In genomic region chr6:12585497-12585958, GRCh38 we compare ENCODE assay signal across 15 cellular contexts.
A peak's percentile ranks its signal among the peaks of the same experiment; 100 is the strongest.
DNase-seq lines count a peak whose midpoint lies in the region; ATAC-seq and TF ChIP-seq lines count a peak whose summit lies in the region.
"Had no signal": no experiment of that assay in that cellular context is flagged by ENCODE, and none has a peak within 500 bp of the region (broad histone marks: within the 10 kb centered on the region; RNA-seq: fewer than 3 reads in every experiment).

No MANE protein-coding gene starts in this region.

- H3K36me3 ChIP-seq in muscle layer of colon (ENCODE audit: insufficient read depth, low read length) (no peaks in the 10 kb centered on the region), suprapubic skin (no peaks in the 10 kb centered on the region)
- H3K36me3 ChIP-seq: BLaER1 had no signal

- no peak for TF ChIP-seq EP300 in suprapubic skin (IDR thresholded peaks at IDR 0.05)

- H3K9ac ChIP-seq in muscle layer of colon (ENCODE audit: low read length), result no peak overlapping the region
- H3K9ac ChIP-seq: BLaER1 had no signal

- peaks cover 5% of the 10 kb centered on the region for H3K4me1 ChIP-seq in muscle layer of colon (ENCODE audit: insufficient read depth, low read length)
- H3K4me1 ChIP-seq in suprapubic skin, result peaks cover 4% of the 10 kb centered on the region

- peak; percentile 53 to 54 for ATAC-seq in left cardiac atrium
- no peak for ATAC-seq in GM18868 (IDR thresholded peaks at IDR 0.05; ENCODE audit: unreplicated experiment)

- H3K4me3 ChIP-seq in muscle layer of colon (ENCODE audit: low read depth in 1 of 2, low read length in 2 of 2), result peak overlapping the region in 1 of 2 donors; percentile 18
- no peak overlapping the region for H3K4me3 ChIP-seq in suprapubic skin
- H3K4me3 ChIP-seq: BLaER1 had no signal

- WGBS in suprapubic skin, result 73% methylated on average over 12 of the region's 12 CpGs

- TF ChIP-seq POLR2A in suprapubic skin (IDR thresholded peaks at IDR 0.05), result no peak

- no peak for TF ChIP-seq CTCF in suprapubic skin (IDR thresholded peaks at IDR 0.05)

- H3K27me3 ChIP-seq in muscle layer of colon (ENCODE audit: control insufficient read depth in 1 of 2, insufficient read depth in 2 of 2, low read length in 2 of 2) (no peaks in the 10 kb centered on the region), suprapubic skin (no peaks in the 10 kb centered on the region)
- H3K27me3 ChIP-seq: BLaER1 had no signal

- DNase-seq in astrocyte of the hippocampus (ENCODE audit: low read depth, low spot score) (peak; percentile 93), left cardiac atrium (peak; percentile 39), suprapubic skin (ENCODE audit: low spot score in 2 of 2) (no peak), NCI-H1694 treated with DMSO at 0.1 percent for 48 hours (lab: John Stamatoyannopoulos, UW) (no peak), NCI-H2227 treated with DMSO at 0.1 percent for 48 hours (lab: John Stamatoyannopoulos, UW) (no peak)
- no peak for DNase-seq in stimulated activated CD4-positive, alpha-beta T cell treated with anti-CD3 and anti-CD28 coated beads, Interleukin-4, amount 100 ng/mL, for 1 hour
- DNase-seq: amniotic stem cell; Karpas-422; NCI-H146; NCI-H510A treated with DMSO at 0.1 percent for 48 hours; stimulated activated naive CD4-positive, alpha-beta T cell treated with Interleukin-2 at 50 U/mL for 16 hours had no signal

- H3K27ac ChIP-seq in muscle layer of colon (ENCODE audit: low read depth, low read length) (peak overlapping the region; percentile 46), suprapubic skin (peak overlapping the region; percentile 3)
- H3K27ac ChIP-seq: BLaER1, HL-60 had no signal

- intact Hi-C loops in left cardiac atrium (cut with DNase I), result no loop called here

- H3K9me3 ChIP-seq in muscle layer of colon (ENCODE audit: low read length) (no peaks in the 10 kb centered on the region), suprapubic skin (no peaks in the 10 kb centered on the region)
- H3K9me3 ChIP-seq: BLaER1 had no signal

Comparison
In these comparisons a context has a peak if more than half of its experiments do, and no peak if none do; other contexts are left out.
1. DNase-seq: peak in astrocyte of the hippocampus (single experiment) and left cardiac atrium (single experiment); none in suprapubic skin (0 of 2), stimulated activated CD4-positive, alpha-beta T cell treated with anti-CD3 and anti-CD28 coated beads, Interleukin-4, amount 100 ng/mL, for 1 hour (single experiment), NCI-H1694 treated with DMSO at 0.1 percent for 48 hours (single experiment) and NCI-H2227 treated with DMSO at 0.1 percent for 48 hours (single experiment).